26 cellular contexts compared by ENCODE assay signal in genomic region chr1:215052256-215052655, GRCh38.
"Had no signal": no experiment of that assay in that cellular context is flagged by ENCODE, and none has a peak within 500 bp of the region (broad histone marks: within the 10 kb centered on the region; RNA-seq: fewer than 3 reads in every experiment).

No MANE protein-coding gene starts in this region.

- ATAC-seq: activated naive CD8-positive, alpha-beta T cell treated with anti-CD3 and anti-CD28 coated beads, Interleukin-2, amount 50 U/mL, for 24 hours; gastroesophageal sphincter; right lobe of liver; WTC11 had no signal

- DNase-seq: activated CD4-positive, alpha-beta memory T cell treated with anti-CD3 and anti-CD28 coated beads, Interleukin-2, amount 10 ng/mL, durations not matched to agents 7 days and 5 days; activated CD4-positive, alpha-beta T cell treated with anti-CD3 and anti-CD28 coated beads for 1 hour; activated CD4-positive, alpha-beta T cell treated with anti-CD3 and anti-CD28 coated beads, Interleukin-2, amount 10 ng/mL, durations not matched to agents 7 days and 5 days; activated CD8-positive, alpha-beta memory T cell treated with anti-CD3 and anti-CD28 coated beads, Interleukin-2, amount 50 U/mL, for 48 hours; activated gamma-delta T cell; activated naive CD4-positive, alpha-beta T cell treated with anti-CD3 and anti-CD28 coated beads, Interleukin-2, amount 50 U/mL, for 16 hours; activated naive CD8-positive, alpha-beta T cell treated with anti-CD3 and anti-CD28 coated beads, Interleukin-2, amount 50 U/mL, for 24 hours; activated T-cell treated with anti-CD3 and anti-CD28 coated beads, Interleukin-2, amount 50 U/mL, for 24 hours; amygdala; cerebellar nuclear complex; colonic mucosa; effector CD8-positive, alpha-beta T cell; esophagus squamous epithelium; head of caudate nucleus; hypothalamus; naive B cell; nephron progenitor cell; ovary; right lobe of liver; stimulated activated CD4-positive, alpha-beta T cell treated with anti-CD3 and anti-CD28 coated beads, Interleukin-2, amount 100 ng/mL, for 48 hours; stimulated activated naive CD4-positive, alpha-beta T cell treated with Interleukin-2 at 50 U/mL for 16 hours; T-helper 2 cell; transverse colon had no signal

- H3K4me3 ChIP-seq: cardiac muscle cell, colonic mucosa, esophagus squamous epithelium, gastroesophageal sphincter, ovary, right lobe of liver, transverse colon had no signal
